8 cellular contexts compared by ENCODE assay signal in the genomic region with DNA sequence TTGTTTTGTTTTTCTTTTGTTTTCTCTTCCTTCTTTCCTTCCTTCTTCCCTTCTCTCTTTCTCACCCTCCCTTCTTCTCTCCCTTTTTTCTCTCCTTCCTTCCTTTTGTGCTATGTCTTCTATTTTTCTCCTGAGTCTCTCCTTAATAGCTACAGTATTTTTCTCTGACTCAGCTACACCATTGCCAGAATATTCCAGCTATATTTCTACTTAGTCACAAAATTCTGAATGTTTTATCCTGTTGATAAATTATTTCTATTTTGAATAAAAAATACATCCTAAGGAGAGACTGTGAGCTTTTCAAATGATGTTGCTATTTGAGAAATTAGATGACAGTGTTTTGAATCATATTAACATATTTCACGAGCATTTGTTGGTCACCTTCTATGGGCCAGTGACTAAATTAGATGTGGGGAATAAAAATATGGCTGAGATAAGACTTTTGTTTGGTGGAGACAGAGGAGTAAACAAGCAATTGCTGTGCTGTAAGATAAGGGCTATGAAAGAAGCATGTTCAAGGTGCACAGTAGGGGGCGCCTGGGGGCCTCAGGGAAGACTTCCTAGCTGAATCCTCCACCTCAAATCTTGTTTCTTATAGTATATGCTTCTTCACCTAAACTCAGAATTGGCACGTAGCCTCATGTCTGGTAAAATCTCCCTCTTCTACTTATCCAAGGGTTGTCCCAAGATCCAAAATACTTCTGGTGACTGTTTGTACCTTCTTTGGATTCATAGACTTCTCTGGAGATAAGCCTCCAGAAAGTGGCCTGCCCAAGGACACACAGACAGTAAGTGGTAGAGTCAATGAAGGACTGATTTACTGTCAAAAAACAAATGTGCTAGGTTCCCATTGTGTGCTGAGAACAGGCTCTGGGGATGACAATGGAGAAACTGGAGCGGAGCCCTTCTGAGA.
DNase-seq lines count a peak whose midpoint lies in the region; ATAC-seq, FAIRE-seq and TF ChIP-seq lines count a peak whose summit lies in the region.

No MANE protein-coding gene starts in this region.

- CTCF ChIA-PET in PC-9 (lab: Charles Lee) = no interaction called here

- H3K9me3 ChIP-seq in heart right ventricle (no peaks in the 10 kb centered on the region), PC-9 (ENCODE audit: insufficient read depth, low read depth) (no peaks in the 10 kb centered on the region), keratinocyte (ENCODE audit: control insufficient read depth, low read depth, low read length) (no peaks in the 10 kb centered on the region)

- intact Hi-C loops in heart right ventricle (cut with DNase I) (loop anchor here in 8 of 10 donors (5.0 to 10.0 kb wide), 7 partner anchors 78 to 560 kb away; no protein-coding TSS in a partner anchor), cardiac septum (cut with DNase I) (loop anchor here (5.0 to 10.0 kb wide), 3 partner anchors 88 to 555 kb away; no protein-coding TSS in a partner anchor), PC-9 (cut with micrococcal nuclease; ENCODE audit: unreplicated experiment) (loop anchor here (5.0 kb wide), 1 partner anchor 330 kb away; no protein-coding TSS in a partner anchor)

- POLR2A ChIA-PET in PC-9 (lab: Charles Lee; ENCODE audit: unreplicated experiment) = no interaction called here

- no peaks in the 10 kb centered on the region for H3K9me1 ChIP-seq in keratinocyte (ENCODE audit: control insufficient read depth, extremely low read depth, insufficient read depth, low read length)

- H3K79me2 ChIP-seq in PC-9 (ENCODE audit: low read depth) (no peaks in the 10 kb centered on the region), keratinocyte (ENCODE audit: control insufficient read depth, insufficient read depth, low read length) (no peaks in the 10 kb centered on the region)

- H3K27me3 ChIP-seq in heart right ventricle (peaks cover 0 to 8% (median 0%) of the 10 kb centered on the region in 7 donors), PC-9 (ENCODE audit: insufficient read depth, low read depth) (no peaks in the 10 kb centered on the region), keratinocyte (ENCODE audit: control insufficient read depth, extremely low read depth, insufficient read depth, low read length) (no peaks in the 10 kb centered on the region)

- dilution Hi-C loops in keratinocyte (cut with MboI; ENCODE audit: extremely low pct_ligation_motif_present, low sequenced_read_pairs) = no loop called here

- H3K4me3 ChIP-seq in heart right ventricle (no peak overlapping the region), PC-9 (no peak overlapping the region), keratinocyte (ENCODE audit: control insufficient read depth in 2 of 3, extremely low read depth in 1 of 3, insufficient read depth in 2 of 3, low read depth in 1 of 3, low read length in 3 of 3) (no peak overlapping the region)

- peaks cover 10% of the 10 kb centered on the region for H3F3A ChIP-seq in PC-9 (ENCODE audit: insufficient read depth, low read depth)

- TF ChIP-seq POLR2A in GM18505 (IDR thresholded peaks at IDR 0.05; ENCODE audit: borderline replicate concordance, extremely low read depth, insufficient read depth, insufficient read length) = no peak

- H3K9me2 ChIP-seq in PC-9 (ENCODE audit: insufficient read depth) = no peaks in the 10 kb centered on the region

- H3K4me1 ChIP-seq in heart right ventricle (peaks cover 0 to 10% (median 0%) of the 10 kb centered on the region in 9 donors), PC-9 (replicated peaks; ENCODE audit: insufficient read depth) (peaks cover 30% of the 10 kb centered on the region), keratinocyte (ENCODE audit: control insufficient read depth, extremely low read depth, insufficient read depth, low read length) (peaks cover 4% of the 10 kb centered on the region)

- no peak overlapping the region for H2AFZ ChIP-seq in PC-9
- H2AFZ ChIP-seq in keratinocyte (ENCODE audit: control insufficient read depth, low read length) = no peak overlapping the region

- H3K36me3 ChIP-seq in heart right ventricle (no peaks in the 10 kb centered on the region), PC-9 (ENCODE audit: low read depth) (no peaks in the 10 kb centered on the region), keratinocyte (ENCODE audit: control insufficient read depth in 2 of 2, extremely low read depth in 1 of 2, insufficient read depth in 2 of 2, low read length in 2 of 2) (no peaks in the 10 kb centered on the region)

- BruUV-seq in PC-9 (replicated peaks; lab: Mats Ljungman, UMichigan) = no TSS peak

- H4K20me1 ChIP-seq in PC-9 (ENCODE audit: insufficient read depth) (no peaks in the 10 kb centered on the region), keratinocyte (ENCODE audit: control insufficient read depth, extremely low read depth, insufficient read depth, low read length) (no peaks in the 10 kb centered on the region)

- no peak overlapping the region for H3K27ac ChIP-seq in heart right ventricle
- H3K27ac ChIP-seq in PC-9 = no peak overlapping the region
- H3K27ac ChIP-seq in keratinocyte (ENCODE audit: control insufficient read depth, insufficient read depth, low read length) = no peak overlapping the region

- ATAC-seq in heart right ventricle = peak in 2 of 8 donors; percentile 21 to 43
- no peak for ATAC-seq in GM21576 (IDR thresholded peaks at IDR 0.05; ENCODE audit: unreplicated experiment)
- ATAC-seq in GM18505 (IDR thresholded peaks at IDR 0.05; ENCODE audit: unreplicated experiment) = no peak

- 46 to 53% methylated on average over 4 of the region's 4 CpGs for WGBS in heart right ventricle, 2 donors

- TF ChIP-seq CTCF in heart right ventricle (IDR thresholded peaks at IDR 0.05) (peak in 8 of 9 donors; percentile 10 to 63 (median 51)), PC-9 (conservative IDR thresholded peaks at IDR 0.05) (peak; percentile 70), keratinocyte (optimal IDR thresholded peaks at IDR 0.05 in 1 of 3, IDR thresholded peaks at IDR 0.05 in 1 of 3, conservative IDR thresholded peaks at IDR 0.05 in 1 of 3; ENCODE audit: extremely low read depth in 1 of 3, insufficient read depth in 2 of 3, low read length in 3 of 3) (peak; percentile 67 to 83 (median 79))

- H3K4me2 ChIP-seq in PC-9 (no peak overlapping the region), keratinocyte (ENCODE audit: control insufficient read depth, extremely low read depth, insufficient read depth, low read depth, low read length) (no peak overlapping the region)

- peak in 1 of 2 donors; percentile 22 for DNase-seq in heart right ventricle
- no peak for DNase-seq in cardiac septum (ENCODE audit: low spot score)
- peak in 1 of 2 experiments; percentile 6 for DNase-seq in PC-9
- peak; percentile 67 for DNase-seq in activated naive CD4-positive, alpha-beta T cell treated with anti-CD3 and anti-CD28 coated beads, Interleukin-2, amount 50 U/mL, for 16 hours
- DNase-seq in keratinocyte (ENCODE audit: low read depth, low spot score) = no peak
- DNase-seq in stimulated activated naive CD4-positive, alpha-beta T cell (lab: John Stamatoyannopoulos, UW) = peak in 5 of 6 experiments; percentile 3 to 58 (median 36)

- FAIRE-seq in keratinocyte (lab: Jason Lieb, UNC) = no peak

- H3K9ac ChIP-seq in keratinocyte (ENCODE audit: control insufficient read depth, extremely low read depth, insufficient read depth, low read length) = no peak overlapping the region

Comparison
In these comparisons a context has a peak if more than half of its experiments do, and no peak if none do; other contexts are left out.
1. DNase-seq: peak in activated naive CD4-positive, alpha-beta T cell treated with anti-CD3 and anti-CD28 coated beads, Interleukin-2, amount 50 U/mL, for 16 hours (single experiment) and stimulated activated naive CD4-positive, alpha-beta T cell (5 of 6); none in cardiac septum (single experiment) and keratinocyte (single experiment).
2. Peak in every context shown above with its lines, with median percentiles within 50 percentile points of each other: CTCF ChIP-seq.